ENCODE assay signal across 20 cellular contexts in the genomic region with DNA sequence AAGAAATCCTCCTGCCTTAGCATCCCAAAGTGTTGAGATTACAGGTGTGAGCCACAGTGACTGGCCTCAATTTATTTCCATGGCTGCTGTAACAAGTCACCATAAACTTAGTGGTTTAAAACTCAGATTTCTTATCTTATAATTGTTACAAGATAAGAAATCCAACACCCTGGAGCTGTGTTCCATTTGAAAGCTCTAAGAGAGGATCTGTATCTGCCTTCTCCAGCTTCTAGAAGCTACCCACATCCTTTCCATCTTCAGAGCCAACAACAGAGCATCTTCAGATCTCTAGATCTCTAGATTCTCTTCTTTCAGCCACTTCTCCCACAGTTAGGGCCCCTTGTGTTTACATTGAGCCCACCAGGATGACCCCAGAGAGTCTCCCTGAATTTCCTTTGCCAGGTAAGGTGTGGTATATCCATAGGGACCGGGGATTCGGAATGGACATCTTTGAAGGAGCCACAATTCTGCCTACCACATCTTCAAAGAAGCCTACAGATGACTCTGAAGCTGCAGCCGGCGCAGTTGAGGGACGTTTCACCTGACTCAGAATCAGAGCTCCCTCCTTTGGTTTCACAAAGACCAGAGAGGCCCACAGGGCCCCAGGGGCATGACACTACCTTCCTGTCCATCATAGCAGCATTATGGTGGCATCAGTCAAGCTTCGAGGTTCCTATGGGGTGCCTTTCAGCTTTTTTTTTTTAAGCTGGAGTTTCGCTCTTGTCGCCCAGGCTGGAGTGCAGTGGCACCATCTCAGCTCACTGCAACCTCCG.
"Had no signal": no experiment of that assay in that cellular context is flagged by ENCODE, and none has a peak within 500 bp of the region (broad histone marks: within the 10 kb centered on the region; RNA-seq: fewer than 3 reads in every experiment).

No MANE protein-coding gene starts in this region.

- H3K4me3 Mint-ChIP-seq: activated naive CD8-positive, alpha-beta T cell treated with anti-CD3 and anti-CD28 coated beads, Interleukin-2, amount 50 U/mL, for 24 hours; activated T-helper 1 cell treated with anti-CD3 and anti-CD28 coated beads, Interleukin-12 subunit alpha, Interleukin-12 subunit beta, Interleukin-2, Interleukin-4 antibody, amounts not matched to agents 30 ng/mL and 10 ng/mL and 1 ng/mL, durations not matched to agents 14 hours and 24 hours and 36 hours; brain; endodermal cell; mesothelial cell of epicardium; natural killer cell treated with Interleukin-12 subunit alpha and Interleukin-12 subunit beta and Interleukin-15 and Interleukin-18, amount 100 ng/mL, for 72 hours; T-helper 17 cell had no signal

- H3K27ac ChIP-seq: SJSA1, tibial artery, VCaP had no signal

- H3K4me1 Mint-ChIP-seq: activated naive CD8-positive, alpha-beta T cell treated with anti-CD3 and anti-CD28 coated beads, Interleukin-2, amount 50 U/mL, for 24 hours; mesothelial cell of epicardium; T-helper 17 cell had no signal

- DNase-seq: activated CD4-positive, CD25-positive, alpha-beta regulatory T cell treated with anti-CD3 and anti-CD28 coated beads, Interleukin-2, amount 50 U/mL, for 72 hours; activated CD8-positive, alpha-beta memory T cell treated with anti-CD3 and anti-CD28 coated beads, Interleukin-2, amount 50 U/mL, for 4 hours; activated naive CD8-positive, alpha-beta T cell treated with anti-CD3 and anti-CD28 coated beads, Interleukin-2, amount 50 U/mL, for 24 hours; caudate nucleus; endodermal cell; head of caudate nucleus; kidney; posterior cingulate gyrus; stimulated activated CD4-positive, alpha-beta T cell treated with anti-CD3 and anti-CD28 coated beads, Interleukin-4, amount 100 ng/mL, for 4 hours; substantia nigra; T-helper 17 cell; tibial artery had no signal

- H3K4me3 ChIP-seq: lung, SJSA1, tibial artery had no signal

- H3K9me3 Mint-ChIP-seq: activated naive CD8-positive, alpha-beta T cell treated with anti-CD3 and anti-CD28 coated beads, Interleukin-2, amount 50 U/mL, for 24 hours; activated T-helper 1 cell treated with anti-CD3 and anti-CD28 coated beads, Interleukin-12 subunit alpha, Interleukin-12 subunit beta, Interleukin-2, Interleukin-4 antibody, amounts not matched to agents 30 ng/mL and 10 ng/mL and 1 ng/mL, durations not matched to agents 14 hours and 24 hours and 36 hours; brain; endodermal cell; mesothelial cell of epicardium; natural killer cell treated with Interleukin-12 subunit alpha and Interleukin-12 subunit beta and Interleukin-15 and Interleukin-18, amount 100 ng/mL, for 72 hours had no signal

- ATAC-seq: activated naive CD8-positive, alpha-beta T cell treated with anti-CD3 and anti-CD28 coated beads, Interleukin-2, amount 50 U/mL, for 24 hours; left lobe of liver; natural killer cell treated with Interleukin-12 subunit alpha and Interleukin-12 subunit beta and Interleukin-15 and Interleukin-18, amount 100 ng/mL, for 72 hours; T-helper 17 cell had no signal

- H3K27ac Mint-ChIP-seq: activated naive CD8-positive, alpha-beta T cell treated with anti-CD3 and anti-CD28 coated beads, Interleukin-2, amount 50 U/mL, for 24 hours; activated T-helper 1 cell treated with anti-CD3 and anti-CD28 coated beads, Interleukin-12 subunit alpha, Interleukin-12 subunit beta, Interleukin-2, Interleukin-4 antibody, amounts not matched to agents 30 ng/mL and 10 ng/mL and 1 ng/mL, durations not matched to agents 14 hours and 24 hours and 36 hours; brain; endodermal cell; mesothelial cell of epicardium; natural killer cell treated with Interleukin-12 subunit alpha and Interleukin-12 subunit beta and Interleukin-15 and Interleukin-18, amount 100 ng/mL, for 72 hours had no signal

- H3K9me3 ChIP-seq: SJSA1, tibial artery had no signal

- H3K36me3 Mint-ChIP-seq: brain; mesothelial cell of epicardium; natural killer cell treated with Interleukin-12 subunit alpha and Interleukin-12 subunit beta and Interleukin-15 and Interleukin-18, amount 100 ng/mL, for 72 hours had no signal

- H3K4me1 ChIP-seq: SJSA1, tibial artery had no signal

- H3K36me3 ChIP-seq: SJSA1, tibial artery had no signal
